ENCODE assay signal across 19 cellular contexts in genomic region chr10:72104472-72105097, GRCh38. TPM values are rescaled to one million over a fixed set of nuclear protein-coding genes. Genes with fewer than 3 reads are reported as not detected.
DNase-seq lines count a peak whose midpoint lies in the region; ATAC-seq and TF ChIP-seq lines count a peak whose summit lies in the region.
"Had no signal": no experiment of that assay in that cellular context is flagged by ENCODE, and none has a peak within 500 bp of the region (broad histone marks: within the 10 kb centered on the region; RNA-seq: fewer than 3 reads in every experiment).

No MANE protein-coding gene starts in this region.

- DNase-seq in activated CD8-positive, alpha-beta T cell treated with anti-CD3 and anti-CD28 coated beads for 36 hours = no peak
- no peak for DNase-seq in activated CD8-positive, alpha-beta T cell treated with anti-CD3 and anti-CD28 coated beads, Interleukin-2, amount 10 ng/mL, durations not matched to agents 7 days and 5 days
- DNase-seq in RWPE1 (ENCODE audit: low spot score) (no peak), fibroblast of peridontal ligament (ENCODE audit: extremely low read depth) (peak; percentile 21), substantia nigra (lab: John Stamatoyannopoulos, UW) (no peak), NCI-H524 treated with DMSO at 0.1 percent for 48 hours (lab: John Stamatoyannopoulos, UW) (no peak)
- DNase-seq in activated CD4-positive, CD25-positive, alpha-beta regulatory T cell treated with anti-CD3 and anti-CD28 coated beads, Interleukin-2, amount 50 U/mL, for 72 hours = no peak
- DNase-seq: activated CD4-positive, alpha-beta T cell treated with anti-CD3 and anti-CD28 coated beads, Interleukin-2, amount 50 U/mL, for 48 hours; CD8-positive, alpha-beta memory T cell; effector CD4-positive, alpha-beta T cell; EL; foreskin fibroblast; GOT3; NCI-H187; NCI-H524; nephron progenitor cell; tibial artery had no signal

- CTCF ChIA-PET in activated CD8-positive, alpha-beta T cell treated with anti-CD3 and anti-CD28 coated beads for 36 hours (lab: Charles Lee) = no interaction called here
- CTCF ChIA-PET in activated CD8-positive, alpha-beta T cell treated with anti-CD3 and anti-CD28 coated beads, Interleukin-2, amount 10 ng/mL, durations not matched to agents 7 days and 5 days (lab: Charles Lee) = no interaction called here
- CTCF ChIA-PET in RWPE1 (lab: Yijun Ruan, JAX) = interaction anchor here (1.2 kb wide), 1 partner anchor 208 kb away, joined by 3 read pairs; no protein-coding TSS in a partner anchor

- H3K4me3 Mint-ChIP-seq in activated CD8-positive, alpha-beta T cell treated with anti-CD3 and anti-CD28 coated beads for 36 hours = no peak overlapping the region
- no peak overlapping the region for H3K4me3 Mint-ChIP-seq in activated CD8-positive, alpha-beta T cell treated with anti-CD3 and anti-CD28 coated beads, Interleukin-2, amount 10 ng/mL, durations not matched to agents 7 days and 5 days
- H3K4me3 Mint-ChIP-seq: CD8-positive, alpha-beta memory T cell; nephron progenitor cell had no signal

- H3K27me3 Mint-ChIP-seq in activated CD8-positive, alpha-beta T cell treated with anti-CD3 and anti-CD28 coated beads for 36 hours = no peaks in the 10 kb centered on the region
- no peaks in the 10 kb centered on the region for H3K27me3 Mint-ChIP-seq in activated CD8-positive, alpha-beta T cell treated with anti-CD3 and anti-CD28 coated beads, Interleukin-2, amount 10 ng/mL, durations not matched to agents 7 days and 5 days (ENCODE audit: low read depth)
- H3K27me3 Mint-ChIP-seq: CD8-positive, alpha-beta memory T cell had no signal

- peak overlapping the region; percentile 86 for H3K27ac Mint-ChIP-seq in activated CD8-positive, alpha-beta T cell treated with anti-CD3 and anti-CD28 coated beads for 36 hours
- H3K27ac Mint-ChIP-seq in activated CD8-positive, alpha-beta T cell treated with anti-CD3 and anti-CD28 coated beads, Interleukin-2, amount 10 ng/mL, durations not matched to agents 7 days and 5 days = no peak overlapping the region
- H3K27ac Mint-ChIP-seq: nephron progenitor cell had no signal

- intact Hi-C loops in activated CD8-positive, alpha-beta T cell treated with anti-CD3 and anti-CD28 coated beads for 36 hours (cut with micrococcal nuclease) = no loop called here

- H3K27ac ChIP-seq in RWPE1 = 0 out of 2 replicates have a peak overlapping the region, but pooled peaks have one; percentile 4
- H3K27ac ChIP-seq in substantia nigra (ENCODE audit: low read depth, low read length, poor library complexity, severe bottlenecking) = peak overlapping the region; percentile 60
- H3K27ac ChIP-seq: SK-N-MC had no signal

- H3K36me3 Mint-ChIP-seq in activated CD8-positive, alpha-beta T cell treated with anti-CD3 and anti-CD28 coated beads for 36 hours (ENCODE audit: low read depth) = peaks cover 47% of the 10 kb centered on the region
- H3K36me3 Mint-ChIP-seq in activated CD8-positive, alpha-beta T cell treated with anti-CD3 and anti-CD28 coated beads, Interleukin-2, amount 10 ng/mL, durations not matched to agents 7 days and 5 days (ENCODE audit: low read depth) = peaks cover 47% of the 10 kb centered on the region

- H3K4me1 Mint-ChIP-seq in activated CD8-positive, alpha-beta T cell treated with anti-CD3 and anti-CD28 coated beads for 36 hours (ENCODE audit: low read depth) = peaks cover 73% of the 10 kb centered on the region
- H3K4me1 Mint-ChIP-seq in activated CD8-positive, alpha-beta T cell treated with anti-CD3 and anti-CD28 coated beads, Interleukin-2, amount 10 ng/mL, durations not matched to agents 7 days and 5 days (ENCODE audit: low read depth) = peaks cover 62% of the 10 kb centered on the region

- TF ChIP-seq CTCF in activated CD8-positive, alpha-beta T cell treated with anti-CD3 and anti-CD28 coated beads for 36 hours (IDR thresholded peaks at IDR 0.05) = no peak
- no peak for TF ChIP-seq CTCF in RWPE1 (conservative IDR thresholded peaks at IDR 0.05; ENCODE audit: low read depth)

- POLR2A ChIA-PET in activated CD8-positive, alpha-beta T cell treated with anti-CD3 and anti-CD28 coated beads for 36 hours (lab: Charles Lee) = no interaction called here
- POLR2A ChIA-PET in activated CD8-positive, alpha-beta T cell treated with anti-CD3 and anti-CD28 coated beads, Interleukin-2, amount 10 ng/mL, durations not matched to agents 7 days and 5 days (lab: Charles Lee) = interaction anchor here (1.6 kb wide), 1 partner anchor 16 kb away, joined by 4 read pairs; the partner anchor contains the start of gene SPOCK2
- POLR2A ChIA-PET in RWPE1 (lab: Yijun Ruan, JAX; ENCODE audit: low non-redundant PET) = no interaction called here

- no peak for ATAC-seq in activated CD8-positive, alpha-beta T cell treated with anti-CD3 and anti-CD28 coated beads for 36 hours
- ATAC-seq in activated CD8-positive, alpha-beta T cell treated with anti-CD3 and anti-CD28 coated beads, Interleukin-2, amount 10 ng/mL, durations not matched to agents 7 days and 5 days = no peak
- ATAC-seq in HG02840 (IDR thresholded peaks at IDR 0.05; ENCODE audit: low FRiP score, unreplicated experiment) = no peak

- H3K9me3 Mint-ChIP-seq in activated CD8-positive, alpha-beta T cell treated with anti-CD3 and anti-CD28 coated beads for 36 hours = no peaks in the 10 kb centered on the region
- no peaks in the 10 kb centered on the region for H3K9me3 Mint-ChIP-seq in activated CD8-positive, alpha-beta T cell treated with anti-CD3 and anti-CD28 coated beads, Interleukin-2, amount 10 ng/mL, durations not matched to agents 7 days and 5 days (ENCODE audit: insufficient read depth)
- H3K9me3 Mint-ChIP-seq: CD8-positive, alpha-beta memory T cell; nephron progenitor cell had no signal

RNA-seq across cellular contexts. Expression of gene SPOCK2, which starts 16.2 kb away (rescaled TPM):
- 100 to 1,000 TPM; 134 to 135 TPM for total RNA-seq in activated CD8-positive, alpha-beta T cell treated with anti-CD3 and anti-CD28 coated beads for 36 hours
- total RNA-seq in activated CD8-positive, alpha-beta T cell treated with anti-CD3 and anti-CD28 coated beads, Interleukin-2, amount 10 ng/mL, durations not matched to agents 7 days and 5 days = 100 to 1,000 TPM; 261 to 268 TPM
